ENCODE assay signal across 9 cellular contexts in the genomic region with DNA sequence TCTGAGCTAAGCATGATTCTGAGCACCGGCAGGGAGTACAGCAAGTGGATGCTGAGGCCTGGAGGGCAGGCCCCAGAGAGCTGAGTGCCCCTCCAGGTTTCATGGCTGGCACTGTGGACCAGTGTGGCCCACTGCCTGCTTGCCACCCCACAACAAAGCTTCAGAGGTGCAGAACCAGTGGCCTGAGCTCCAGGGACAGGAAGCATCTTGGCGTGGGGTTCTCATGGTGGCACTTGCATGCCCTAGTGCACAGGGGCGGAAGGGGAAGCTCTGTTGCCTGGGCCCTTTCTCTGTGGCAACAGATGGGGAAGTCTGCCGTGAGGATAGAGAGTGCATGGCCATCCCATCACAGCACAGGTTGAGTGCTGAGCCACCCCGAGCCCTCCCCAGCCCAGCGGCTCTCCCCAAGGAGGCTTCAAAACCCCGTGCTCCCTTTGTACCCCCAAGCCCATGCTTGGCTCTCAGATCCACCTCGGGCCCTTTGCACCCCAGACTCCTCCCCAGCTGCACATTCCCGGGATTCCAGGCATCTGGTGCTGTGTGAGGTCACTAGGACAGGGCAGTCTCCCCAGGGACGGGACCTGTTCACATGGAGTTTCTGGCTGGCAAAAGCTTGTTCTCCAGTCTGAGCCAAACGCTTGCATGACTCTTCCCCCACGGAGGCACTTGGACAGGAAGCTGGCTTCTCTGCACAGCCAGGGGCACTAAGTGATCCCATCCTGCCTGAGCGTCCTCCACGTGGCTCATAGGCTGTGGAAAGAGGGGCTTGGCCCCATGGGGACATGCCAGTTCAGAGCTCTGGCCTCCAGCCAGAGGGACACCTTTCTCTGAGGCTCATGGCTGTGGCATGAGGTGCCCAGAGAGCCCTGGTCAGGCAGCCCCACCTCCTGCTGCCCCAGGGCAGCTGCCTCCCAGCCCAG. TPM values are rescaled to one million over a fixed set of nuclear protein-coding genes. Genes with fewer than 3 reads are reported as not detected.
A peak's percentile ranks its signal among the peaks of the same experiment; 100 is the strongest.
DNase-seq lines count a peak whose midpoint lies in the region; ATAC-seq, FAIRE-seq and TF ChIP-seq lines count a peak whose summit lies in the region.
"Had no signal": no experiment of that assay in that cellular context is flagged by ENCODE, and none has a peak within 500 bp of the region (broad histone marks: within the 10 kb centered on the region; RNA-seq: fewer than 3 reads in every experiment).

No MANE protein-coding gene starts in this region.

- peaks cover 8% of the 10 kb centered on the region for H3K27me3 Mint-ChIP-seq in activated CD4-positive, alpha-beta T cell treated with anti-CD3 and anti-CD28 coated beads for 36 hours
- peaks cover 9 to 12% of the 10 kb centered on the region in 2 donors for H3K27me3 Mint-ChIP-seq in stimulated activated naive B cell treated with anti-CD40 and anti-IgM and Interleukin-4, amounts not matched to agents 10 μg/mL and 1 μg/mL and 100 μg/mL, for 72 hours
- H3K27me3 Mint-ChIP-seq in natural killer cell treated with Interleukin-12 subunit alpha and Interleukin-12 subunit beta and Interleukin-15 and Interleukin-18, amount 100 ng/mL, for 72 hours = peaks cover 6 to 11% of the 10 kb centered on the region in 2 donors

- no peak overlapping the region for H3K4me3 ChIP-seq in foreskin fibroblast (ENCODE audit: low read depth in 1 of 2, low read length in 2 of 2)

- POLR2A ChIA-PET in activated CD4-positive, alpha-beta T cell treated with anti-CD3 and anti-CD28 coated beads for 36 hours (lab: Charles Lee) = interaction anchor here (0.8 to 2.7 kb wide), 2 partner anchors 8 to 30 kb away, joined by 4 to 14 read pairs; partner anchors contain the start of gene ESS2

- H3K4me1 Mint-ChIP-seq in activated CD4-positive, alpha-beta T cell treated with anti-CD3 and anti-CD28 coated beads for 36 hours = peaks cover 38% of the 10 kb centered on the region
- H3K4me1 Mint-ChIP-seq in stimulated activated naive B cell treated with anti-CD40 and anti-IgM and Interleukin-4, amounts not matched to agents 10 μg/mL and 1 μg/mL and 100 μg/mL, for 72 hours = peaks cover 47 to 85% of the 10 kb centered on the region in 2 donors
- H3K4me1 Mint-ChIP-seq in natural killer cell treated with Interleukin-12 subunit alpha and Interleukin-12 subunit beta and Interleukin-15 and Interleukin-18, amount 100 ng/mL, for 72 hours (ENCODE audit: low read depth in 2 of 2) = peaks cover 19 to 27% of the 10 kb centered on the region in 2 donors

- peak overlapping the region; percentile 90 for H3K4me3 Mint-ChIP-seq in activated CD4-positive, alpha-beta T cell treated with anti-CD3 and anti-CD28 coated beads for 36 hours
- peak overlapping the region; percentile 70 to 93 for H3K4me3 Mint-ChIP-seq in stimulated activated naive B cell treated with anti-CD40 and anti-IgM and Interleukin-4, amounts not matched to agents 10 μg/mL and 1 μg/mL and 100 μg/mL, for 72 hours
- H3K4me3 Mint-ChIP-seq in natural killer cell treated with Interleukin-12 subunit alpha and Interleukin-12 subunit beta and Interleukin-15 and Interleukin-18, amount 100 ng/mL, for 72 hours = no peak overlapping the region

- no peak overlapping the region for H3K27ac Mint-ChIP-seq in activated CD4-positive, alpha-beta T cell treated with anti-CD3 and anti-CD28 coated beads for 36 hours
- H3K27ac Mint-ChIP-seq in stimulated activated naive B cell treated with anti-CD40 and anti-IgM and Interleukin-4, amounts not matched to agents 10 μg/mL and 1 μg/mL and 100 μg/mL, for 72 hours = peak overlapping the region; percentile 89
- H3K27ac Mint-ChIP-seq in natural killer cell treated with Interleukin-12 subunit alpha and Interleukin-12 subunit beta and Interleukin-15 and Interleukin-18, amount 100 ng/mL, for 72 hours = no peak overlapping the region

- H3K36me3 Mint-ChIP-seq in activated CD4-positive, alpha-beta T cell treated with anti-CD3 and anti-CD28 coated beads for 36 hours (ENCODE audit: low read depth) = peaks cover 8% of the 10 kb centered on the region
- H3K36me3 Mint-ChIP-seq in stimulated activated naive B cell treated with anti-CD40 and anti-IgM and Interleukin-4, amounts not matched to agents 10 μg/mL and 1 μg/mL and 100 μg/mL, for 72 hours = peaks cover 8 to 16% of the 10 kb centered on the region in 2 donors
- H3K36me3 Mint-ChIP-seq in natural killer cell treated with Interleukin-12 subunit alpha and Interleukin-12 subunit beta and Interleukin-15 and Interleukin-18, amount 100 ng/mL, for 72 hours = no peaks in the 10 kb centered on the region

- no peak for DNase-seq in activated CD4-positive, alpha-beta T cell treated with anti-CD3 and anti-CD28 coated beads for 36 hours
- no peak for DNase-seq in activated CD4-positive, alpha-beta T cell treated with anti-CD3 and anti-CD28 coated beads, Interleukin-2, amount 50 U/mL, for 4 hours
- DNase-seq in RCC 7860 (ENCODE audit: low spot score) = peak; percentile 52
- peak; percentile 88 to 89 for DNase-seq in foreskin fibroblast
- DNase-seq in stimulated activated naive B cell treated with anti-CD40 and anti-IgM and Interleukin-4, amounts not matched to agents 10 μg/mL and 1 μg/mL and 100 μg/mL, for 72 hours = peak; percentile 41
- no peak for DNase-seq in occipital lobe (lab: John Stamatoyannopoulos, UW)
- no peak for DNase-seq in COLO668 (lab: John Stamatoyannopoulos, UW; ENCODE audit: unreplicated experiment)
- no peak for DNase-seq in natural killer cell treated with Interleukin-12 subunit alpha and Interleukin-12 subunit beta and Interleukin-15 and Interleukin-18, amount 100 ng/mL, for 72 hours (ENCODE audit: low spot score)

- no peak for FAIRE-seq in RCC 7860 (lab: Jason Lieb, UNC)

- no peaks in the 10 kb centered on the region for H3K9me3 Mint-ChIP-seq in activated CD4-positive, alpha-beta T cell treated with anti-CD3 and anti-CD28 coated beads for 36 hours (ENCODE audit: low read depth)
- no peaks in the 10 kb centered on the region for H3K9me3 Mint-ChIP-seq in stimulated activated naive B cell treated with anti-CD40 and anti-IgM and Interleukin-4, amounts not matched to agents 10 μg/mL and 1 μg/mL and 100 μg/mL, for 72 hours
- H3K9me3 Mint-ChIP-seq in natural killer cell treated with Interleukin-12 subunit alpha and Interleukin-12 subunit beta and Interleukin-15 and Interleukin-18, amount 100 ng/mL, for 72 hours = no peaks in the 10 kb centered on the region

- intact Hi-C loops in activated CD4-positive, alpha-beta T cell treated with anti-CD3 and anti-CD28 coated beads for 36 hours (cut with DNase I, micrococcal nuclease) = loop anchor here (5.0 kb wide), 5 partner anchors 67 to 768 kb away; partner anchors contain the start of genes C22orf39 (in 1 of the 2), CLTCL1 (in 1 of the 2), COMT (in 1 of the 2) and HIRA (in 1 of the 2)

- TF ChIP-seq CTCF in foreskin fibroblast (IDR thresholded peaks at IDR 0.05; ENCODE audit: low read depth, low read length) = no peak

- CTCF ChIA-PET in activated CD4-positive, alpha-beta T cell treated with anti-CD3 and anti-CD28 coated beads for 36 hours (lab: Charles Lee) = interaction anchor here (0.5 to 2.4 kb wide), 4 partner anchors 8 to 110 kb away, joined by 3 to 9 read pairs (median 5); partner anchors contain the start of gene ESS2

- ATAC-seq in activated CD4-positive, alpha-beta T cell treated with anti-CD3 and anti-CD28 coated beads for 36 hours = no peak
- ATAC-seq in stimulated activated naive B cell treated with anti-CD40 and anti-IgM and Interleukin-4, amounts not matched to agents 10 μg/mL and 1 μg/mL and 100 μg/mL, for 72 hours (replicated peaks) = peak; percentile 43 to 45
- ATAC-seq in natural killer cell treated with Interleukin-12 subunit alpha and Interleukin-12 subunit beta and Interleukin-15 and Interleukin-18, amount 100 ng/mL, for 72 hours = no peak
- ATAC-seq: sciatic nerve had no signal

RNA-seq across cellular contexts. Expression of gene SLC25A1, which starts 4.2 kb away (rescaled TPM):
- total RNA-seq in activated CD4-positive, alpha-beta T cell treated with anti-CD3 and anti-CD28 coated beads for 36 hours = 10 to 100 TPM; 48.5 to 52.8 TPM
- 30.3 TPM for total RNA-seq in occipital lobe
- total RNA-seq in natural killer cell treated with Interleukin-12 subunit alpha and Interleukin-12 subunit beta and Interleukin-15 and Interleukin-18, amount 100 ng/mL, for 72 hours = 10 to 100 TPM; 44.5 to 44.7 TPM

RNA-seq across cellular contexts. Expression of gene GSC2, which starts 24.3 kb away (rescaled TPM):
- total RNA-seq in activated CD4-positive, alpha-beta T cell treated with anti-CD3 and anti-CD28 coated beads for 36 hours = not detected
- not detected for total RNA-seq in occipital lobe
- not detected for total RNA-seq in natural killer cell treated with Interleukin-12 subunit alpha and Interleukin-12 subunit beta and Interleukin-15 and Interleukin-18, amount 100 ng/mL, for 72 hours
- total RNA-seq: sciatic nerve had no signal

RNA-seq across cellular contexts. Expression of gene ESS2, which starts 29.9 kb away (rescaled TPM):
- 10 to 100 TPM; 12.9 to 13.4 TPM for total RNA-seq in activated CD4-positive, alpha-beta T cell treated with anti-CD3 and anti-CD28 coated beads for 36 hours
- total RNA-seq in occipital lobe = 9.7 TPM
- total RNA-seq in natural killer cell treated with Interleukin-12 subunit alpha and Interleukin-12 subunit beta and Interleukin-15 and Interleukin-18, amount 100 ng/mL, for 72 hours = 10 to 100 TPM; 30.0 to 38.6 TPM

RNA-seq across cellular contexts. Expression of gene TSSK2, which starts 43.3 kb away (rescaled TPM):
- not detected for total RNA-seq in activated CD4-positive, alpha-beta T cell treated with anti-CD3 and anti-CD28 coated beads for 36 hours
- total RNA-seq in occipital lobe = not detected
- total RNA-seq in natural killer cell treated with Interleukin-12 subunit alpha and Interleukin-12 subunit beta and Interleukin-15 and Interleukin-18, amount 100 ng/mL, for 72 hours = under 1 TPM in 1 of 2 donors, not detected in 1; 0.39 TPM
- total RNA-seq: sciatic nerve had no signal

RNA-seq across cellular contexts. Expression of gene DGCR2, which starts 52.2 kb away (rescaled TPM):
- total RNA-seq in activated CD4-positive, alpha-beta T cell treated with anti-CD3 and anti-CD28 coated beads for 36 hours = 10 to 100 TPM; 23.7 to 27.5 TPM
- total RNA-seq in occipital lobe = 68.0 TPM
- 10 to 100 TPM; 29.6 to 34.6 TPM for total RNA-seq in natural killer cell treated with Interleukin-12 subunit alpha and Interleukin-12 subunit beta and Interleukin-15 and Interleukin-18, amount 100 ng/mL, for 72 hours

Comparison
In these comparisons a context has a peak if more than half of its experiments do, and no peak if none do; other contexts are left out.
1. ATAC-seq: peak in stimulated activated naive B cell treated with anti-CD40 and anti-IgM and Interleukin-4, amounts not matched to agents 10 μg/mL and 1 μg/mL and 100 μg/mL, for 72 hours (2 of 2); none in activated CD4-positive, alpha-beta T cell treated with anti-CD3 and anti-CD28 coated beads for 36 hours (single experiment) and natural killer cell treated with Interleukin-12 subunit alpha and Interleukin-12 subunit beta and Interleukin-15 and Interleukin-18, amount 100 ng/mL, for 72 hours (0 of 2).
2. DNase-seq: peak in RCC 7860 (single experiment), foreskin fibroblast (2 of 2) and stimulated activated naive B cell treated with anti-CD40 and anti-IgM and Interleukin-4, amounts not matched to agents 10 μg/mL and 1 μg/mL and 100 μg/mL, for 72 hours (single experiment); none in activated CD4-positive, alpha-beta T cell treated with anti-CD3 and anti-CD28 coated beads for 36 hours (single experiment), activated CD4-positive, alpha-beta T cell treated with anti-CD3 and anti-CD28 coated beads, Interleukin-2, amount 50 U/mL, for 4 hours (0 of 2), occipital lobe (single experiment), COLO668 (single experiment) and natural killer cell treated with Interleukin-12 subunit alpha and Interleukin-12 subunit beta and Interleukin-15 and Interleukin-18, amount 100 ng/mL, for 72 hours (single experiment).